30 cellular contexts compared by ENCODE assay signal in the genomic region with DNA sequence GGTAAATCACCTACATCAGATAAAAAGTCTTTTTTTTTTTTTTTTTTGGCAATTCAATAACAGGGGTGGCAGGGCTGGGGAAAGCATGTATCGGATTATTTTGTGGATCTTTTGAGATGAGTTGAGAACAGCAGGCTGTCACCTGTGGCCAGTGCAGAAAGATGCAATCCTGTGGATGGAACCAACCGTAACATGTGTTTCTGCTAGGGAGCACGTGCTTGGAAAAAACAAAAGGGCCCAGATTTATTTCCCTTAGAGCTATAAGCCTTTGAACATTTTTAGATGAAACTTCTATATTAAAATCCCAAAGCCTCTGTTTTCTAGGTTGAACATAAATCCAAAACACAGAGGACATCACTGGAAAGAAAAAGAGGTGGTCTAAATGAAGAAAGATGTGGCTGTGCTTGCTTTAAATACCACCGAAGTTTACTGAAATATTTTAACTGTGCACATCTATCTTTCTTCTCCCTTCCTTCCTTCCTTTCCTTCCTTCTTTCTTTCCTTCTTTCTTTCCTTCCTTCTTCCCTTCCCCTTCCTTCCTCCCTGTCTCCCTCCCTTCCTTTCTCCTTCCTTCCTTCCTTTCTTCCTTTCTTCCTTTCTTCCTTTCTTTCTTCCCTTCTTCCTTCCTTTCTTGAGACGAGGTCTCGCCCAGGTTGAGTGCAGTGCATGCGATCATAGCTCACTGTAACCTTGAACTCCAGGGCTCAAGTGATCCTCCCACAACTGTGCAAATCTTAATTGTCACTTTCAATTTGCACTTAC.
"Had no signal": no experiment of that assay in that cellular context is flagged by ENCODE, and none has a peak within 500 bp of the region (broad histone marks: within the 10 kb centered on the region; RNA-seq: fewer than 3 reads in every experiment).

No MANE protein-coding gene starts in this region.

- DNase-seq: hypothalamus; immature natural killer cell; kidney; left colon; left ventricle myocardium inferior; midbrain; mucosa of descending colon; naive thymus-derived CD4-positive, alpha-beta T cell; nucleus accumbens; pancreas; psoas muscle; stimulated activated CD4-positive, alpha-beta T cell treated with anti-CD3 and anti-CD28 coated beads, Interleukin-12 subunit alpha, Interleukin-12 subunit beta, amount 100 ng/mL, for 4 hours; stimulated activated CD4-positive, alpha-beta T cell treated with anti-CD3 and anti-CD28 coated beads, Interleukin-15, amount 100 ng/mL, for 24 hours; stimulated activated CD4-positive, alpha-beta T cell treated with anti-CD3 and anti-CD28 coated beads, Interleukin-2, amount 100 ng/mL, for 24 hours; stimulated activated CD4-positive, alpha-beta T cell treated with anti-CD3 and anti-CD28 coated beads, Interleukin-4, amount 100 ng/mL, for 1 hour; stimulated activated naive B cell treated with anti-CD40 and anti-IgM and Interleukin-4, amounts not matched to agents 10 μg/mL and 1 μg/mL and 100 μg/mL, for 72 hours; stimulated activated naive CD8-positive, alpha-beta T cell treated with anti-CD3 and anti-CD28 coated beads, Interleukin-15, Interleukin-2, amounts not matched to agents 100 U/mL and 50 U/mL, for 24 hours; stomach; testis; tibial artery; trophoblast cell; upper lobe of right lung; uterus had no signal

- H3K36me3 Mint-ChIP-seq: immature natural killer cell; naive thymus-derived CD4-positive, alpha-beta T cell; natural killer cell treated with Interleukin-12 subunit alpha and Interleukin-12 subunit beta and Interleukin-15 and Interleukin-18, amount 100 ng/mL, for 72 hours; stimulated activated naive B cell treated with anti-CD40 and anti-IgM and Interleukin-4, amounts not matched to agents 10 μg/mL and 1 μg/mL and 100 μg/mL, for 72 hours had no signal

- H3K27ac ChIP-seq: left ventricle myocardium inferior, pancreas, psoas muscle, right atrium auricular region, skin epidermis, stomach, testis, upper lobe of right lung, uterus had no signal

- H3K27me3 Mint-ChIP-seq: stimulated activated naive B cell treated with anti-CD40 and anti-IgM and Interleukin-4, amounts not matched to agents 10 μg/mL and 1 μg/mL and 100 μg/mL, for 72 hours had no signal

- H3K4me1 Mint-ChIP-seq: immature natural killer cell; neural crest cell; stimulated activated naive B cell treated with anti-CD40 and anti-IgM and Interleukin-4, amounts not matched to agents 10 μg/mL and 1 μg/mL and 100 μg/mL, for 72 hours had no signal

- H3K27me3 ChIP-seq: right atrium auricular region, stomach, testis, tibial artery, upper lobe of right lung, uterus had no signal

- ATAC-seq: left colon; mucosa of descending colon; naive thymus-derived CD4-positive, alpha-beta T cell; natural killer cell treated with Interleukin-12 subunit alpha and Interleukin-12 subunit beta and Interleukin-15 and Interleukin-18, amount 100 ng/mL, for 72 hours; pancreas; psoas muscle; sciatic nerve; stimulated activated naive B cell treated with anti-CD40 and anti-IgM and Interleukin-4, amounts not matched to agents 10 μg/mL and 1 μg/mL and 100 μg/mL, for 72 hours; stimulated activated naive CD8-positive, alpha-beta T cell treated with anti-CD3 and anti-CD28 coated beads, Interleukin-15, Interleukin-2, amounts not matched to agents 100 U/mL and 50 U/mL, for 24 hours; upper lobe of right lung had no signal

- H3K9me3 Mint-ChIP-seq: immature natural killer cell; naive thymus-derived CD4-positive, alpha-beta T cell; natural killer cell treated with Interleukin-12 subunit alpha and Interleukin-12 subunit beta and Interleukin-15 and Interleukin-18, amount 100 ng/mL, for 72 hours; neural crest cell; stimulated activated naive B cell treated with anti-CD40 and anti-IgM and Interleukin-4, amounts not matched to agents 10 μg/mL and 1 μg/mL and 100 μg/mL, for 72 hours had no signal

- FAIRE-seq: islet of Langerhans, kidney, pancreas had no signal

- H3K9me3 ChIP-seq: left ventricle myocardium inferior, mucosa of descending colon, pancreas, psoas muscle, right atrium auricular region, stomach, testis, tibial artery, upper lobe of right lung, uterus had no signal

- H3K36me3 ChIP-seq: left ventricle myocardium inferior, pancreas, right atrium auricular region, stomach, upper lobe of right lung, uterus had no signal

- H3K4me1 ChIP-seq: left ventricle myocardium inferior, pancreas, psoas muscle, right atrium auricular region, stomach, testis, upper lobe of right lung, uterus had no signal

- H3K4me3 Mint-ChIP-seq: immature natural killer cell; naive thymus-derived CD4-positive, alpha-beta T cell; natural killer cell treated with Interleukin-12 subunit alpha and Interleukin-12 subunit beta and Interleukin-15 and Interleukin-18, amount 100 ng/mL, for 72 hours; neural crest cell; stimulated activated naive B cell treated with anti-CD40 and anti-IgM and Interleukin-4, amounts not matched to agents 10 μg/mL and 1 μg/mL and 100 μg/mL, for 72 hours had no signal

- H3K4me3 ChIP-seq: left ventricle myocardium inferior, lung, mucosa of descending colon, pancreas, psoas muscle, right atrium auricular region, skin epidermis, stomach, testis, tibial artery, upper lobe of right lung, uterus had no signal

- H3K27ac Mint-ChIP-seq: immature natural killer cell; naive thymus-derived CD4-positive, alpha-beta T cell; natural killer cell treated with Interleukin-12 subunit alpha and Interleukin-12 subunit beta and Interleukin-15 and Interleukin-18, amount 100 ng/mL, for 72 hours; stimulated activated naive B cell treated with anti-CD40 and anti-IgM and Interleukin-4, amounts not matched to agents 10 μg/mL and 1 μg/mL and 100 μg/mL, for 72 hours had no signal
